10 cellular contexts compared by ENCODE assay signal in genomic region chr4:145804134-145804533, GRCh38.
A peak's percentile ranks its signal among the peaks of the same experiment; 100 is the strongest.
DNase-seq lines count a peak whose midpoint lies in the region; ATAC-seq and TF ChIP-seq lines count a peak whose summit lies in the region.
"Had no signal": no experiment of that assay in that cellular context is flagged by ENCODE, and none has a peak within 500 bp of the region (broad histone marks: within the 10 kb centered on the region; RNA-seq: fewer than 3 reads in every experiment).

No MANE protein-coding gene starts in this region.

- H3K27ac ChIP-seq in body of pancreas (no peak overlapping the region), upper lobe of left lung (no peak overlapping the region)

- H3K4me1 ChIP-seq in body of pancreas = peaks cover 6% of the 10 kb centered on the region
- H3K4me1 ChIP-seq in upper lobe of left lung = peaks cover 0 to 8% (median 3%) of the 10 kb centered on the region in 4 donors

- no peak overlapping the region for H3K4me3 ChIP-seq in body of pancreas
- no peak overlapping the region for H3K4me3 ChIP-seq in upper lobe of left lung

- intact Hi-C loops in body of pancreas (cut with DNase I) = no loop called here

- no peak for TF ChIP-seq EP300 in upper lobe of left lung (IDR thresholded peaks at IDR 0.05)

- ATAC-seq in body of pancreas (peak; percentile 59), upper lobe of left lung (ENCODE audit: low FRiP score in 2 of 2) (peak; percentile 62 to 91), HG03354 (IDR thresholded peaks at IDR 0.05; ENCODE audit: poor library complexity, severe bottlenecking, unreplicated experiment) (no peak)

- H3K36me3 ChIP-seq in body of pancreas (replicated peaks in 1 of 2; ENCODE audit: insufficient read depth in 1 of 2, low read depth in 2 of 2) (no peaks in the 10 kb centered on the region), upper lobe of left lung (no peaks in the 10 kb centered on the region)

- TF ChIP-seq POLR2A in body of pancreas (IDR thresholded peaks at IDR 0.05) = no peak
- no peak for TF ChIP-seq POLR2A in upper lobe of left lung (IDR thresholded peaks at IDR 0.05)

- H3K9me3 ChIP-seq in body of pancreas = no peaks in the 10 kb centered on the region
- H3K9me3 ChIP-seq in upper lobe of left lung = no peaks in the 10 kb centered on the region

- TF ChIP-seq CTCF in body of pancreas (IDR thresholded peaks at IDR 0.05) (no peak), upper lobe of left lung (IDR thresholded peaks at IDR 0.05) (no peak)

- 59 to 66% methylated on average over 1 of the region's 1 CpG for WGBS in body of pancreas, 2 donors
- whole genome bisulfite sequencing in upper lobe of left lung, 2 donors = 22 to 23% methylated on average over 1 of the region's 1 CpG

- H3K27me3 ChIP-seq in body of pancreas = no peaks in the 10 kb centered on the region
- H3K27me3 ChIP-seq in upper lobe of left lung = no peaks in the 10 kb centered on the region

- DNase-seq in NCI-H2171 treated with DMSO at 0.1 percent for 48 hours (lab: John Stamatoyannopoulos, UW) = peak; percentile 20
- no peak for DNase-seq in NCI-H2171 (lab: John Stamatoyannopoulos, UW)
- peak in 1 of 4 donors; percentile 27 for DNase-seq in body of pancreas
- peak; percentile 97 for DNase-seq in iris pigment epithelial cell (ENCODE audit: low read depth)
- DNase-seq in upper lobe of left lung = no peak
- no peak for DNase-seq in central memory CD4-positive, alpha-beta T cell
- DNase-seq in DMS153 treated with DMSO at 0.1 percent for 48 hours (lab: John Stamatoyannopoulos, UW; ENCODE audit: unreplicated experiment) = no peak
- DNase-seq: activated CD4-positive, alpha-beta T cell treated with anti-CD3 and anti-CD28 coated beads, Interleukin-2, amount 10 ng/mL, durations not matched to agents 7 days and 5 days; nucleus accumbens had no signal

Comparison
In these comparisons a context has a peak if more than half of its experiments do, and no peak if none do; other contexts are left out.
1. DNase-seq: peak in NCI-H2171 treated with DMSO at 0.1 percent for 48 hours (single experiment) and iris pigment epithelial cell (single experiment); none in NCI-H2171 (single experiment), upper lobe of left lung (0 of 2), central memory CD4-positive, alpha-beta T cell (single experiment) and DMS153 treated with DMSO at 0.1 percent for 48 hours (single experiment).